Comparison of ENCODE assay signal across 8 cellular contexts in the genomic region with DNA sequence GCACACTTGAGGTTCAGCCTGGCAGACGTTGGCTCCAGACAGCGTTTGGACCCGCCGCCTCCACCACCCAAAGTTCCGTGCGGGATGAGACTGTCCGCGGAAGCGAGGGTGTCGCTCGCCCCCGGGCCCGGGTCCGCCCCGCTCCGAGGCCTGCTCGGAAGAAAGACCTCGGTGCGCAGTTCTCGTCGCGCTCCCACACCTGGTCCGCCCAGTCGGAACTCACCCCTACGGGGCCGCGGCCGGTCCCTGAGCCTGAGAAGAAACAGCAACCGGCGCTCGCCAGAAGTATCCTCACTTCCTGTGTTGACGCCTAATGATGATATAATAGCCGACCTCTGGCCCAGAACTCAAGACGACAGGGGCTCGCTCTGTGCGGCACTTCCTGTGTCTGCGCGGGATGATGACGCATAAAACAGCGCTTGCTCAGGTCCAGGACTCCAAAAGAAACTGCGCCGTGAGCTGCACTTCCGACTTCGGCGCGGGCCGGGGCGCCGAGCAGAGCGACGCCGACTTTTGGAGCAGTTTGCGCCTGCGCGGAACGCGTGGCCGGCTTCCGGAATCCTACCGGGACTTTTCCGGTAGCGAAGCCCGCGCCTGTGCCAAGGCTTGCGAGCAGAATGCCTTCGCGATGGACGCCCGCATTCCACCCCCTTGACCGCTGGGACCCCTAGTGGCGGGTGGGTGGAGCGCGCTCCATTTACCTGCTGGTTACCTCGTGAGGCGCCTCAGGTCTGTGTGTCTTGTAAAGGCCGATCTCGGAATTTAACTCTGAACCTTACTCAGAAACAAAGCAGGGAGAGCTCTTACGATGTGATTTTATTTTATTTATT. TPM values are rescaled to one million over a fixed set of nuclear protein-coding genes. Genes with fewer than 3 reads are reported as not detected.
DNase-seq lines count a peak whose midpoint lies in the region; ATAC-seq and TF ChIP-seq lines count a peak whose summit lies in the region.
"Not testable (repeated sequence)": the region's sequence is repeated elsewhere in the genome, so short reads cannot be mapped to it uniquely, and the experiment has no call there.

Gene CDK11A (minus strand): TSS at position 323 of the 830 bp plus-strand sequence. CDS start 1,539 bp downstream, outside the sequence.

- ATAC-seq in HG02759 (IDR thresholded peaks at IDR 0.05; ENCODE audit: unreplicated experiment) = peak; percentile 98
- ATAC-seq in activated naive CD8-positive, alpha-beta T cell treated with anti-CD3 and anti-CD28 coated beads, Interleukin-2, amount 50 U/mL, for 24 hours = peak; percentile 95

- peak within 1 kb of the TSS; percentile 87 for H3K27ac Mint-ChIP-seq in activated naive CD8-positive, alpha-beta T cell treated with anti-CD3 and anti-CD28 coated beads, Interleukin-2, amount 50 U/mL, for 24 hours
- peak within 1 kb of the TSS; percentile 98 for H3K27ac Mint-ChIP-seq in type B pancreatic cell

- TF ChIP-seq CTCF in GM12872 (IDR thresholded peaks at IDR 0.05; ENCODE audit: insufficient read depth, low read depth, low read length) (peak; percentile 31; the same call in 1 of the 3 replicates), type B pancreatic cell (conservative IDR thresholded peaks at IDR 0.05) (peak; percentile 68)

- DNase-seq in NCI-H1417 treated with DMSO at 0.1 percent for 48 hours (lab: John Stamatoyannopoulos, UW) (peak; percentile 85), SW480 (ENCODE audit: low spot score) (peak; percentile 99), cardiac septum (ENCODE audit: low spot score) (peak; percentile 99), pons (ENCODE audit: low spot score) (peak; percentile 99), type B pancreatic cell (ENCODE audit: extremely low spot score, unreplicated experiment) (peak; percentile 96)
- peak; percentile 92 for DNase-seq in activated naive CD8-positive, alpha-beta T cell treated with anti-CD3 and anti-CD28 coated beads, Interleukin-2, amount 50 U/mL, for 24 hours

- H3K36me3 Mint-ChIP-seq in activated naive CD8-positive, alpha-beta T cell treated with anti-CD3 and anti-CD28 coated beads, Interleukin-2, amount 50 U/mL, for 24 hours (ENCODE audit: low read depth) = peaks cover 20% of the 10 kb centered on the region
- H3K36me3 Mint-ChIP-seq in type B pancreatic cell = not testable (repeated sequence)

- not testable (repeated sequence) for H3K27me3 Mint-ChIP-seq in activated naive CD8-positive, alpha-beta T cell treated with anti-CD3 and anti-CD28 coated beads, Interleukin-2, amount 50 U/mL, for 24 hours; type B pancreatic cell

- intact Hi-C loops in cardiac septum (cut with DNase I) = not testable (repeated sequence)

- H3K4me3 Mint-ChIP-seq in activated naive CD8-positive, alpha-beta T cell treated with anti-CD3 and anti-CD28 coated beads, Interleukin-2, amount 50 U/mL, for 24 hours = peak within 1 kb of the TSS; percentile 83
- peak within 1 kb of the TSS; percentile 95 for H3K4me3 Mint-ChIP-seq in type B pancreatic cell

- H3K4me1 Mint-ChIP-seq in activated naive CD8-positive, alpha-beta T cell treated with anti-CD3 and anti-CD28 coated beads, Interleukin-2, amount 50 U/mL, for 24 hours; type B pancreatic cell (ENCODE audit: unreplicated experiment): not testable (repeated sequence)

- H3K9me3 Mint-ChIP-seq in activated naive CD8-positive, alpha-beta T cell treated with anti-CD3 and anti-CD28 coated beads, Interleukin-2, amount 50 U/mL, for 24 hours; type B pancreatic cell: not testable (repeated sequence)

RNA-seq across cellular contexts. Expression of gene CDK11A, which starts in this region (rescaled TPM):
- 25.8 TPM for total RNA-seq in cardiac septum
- 45.9 and 47.0 TPM in 2 replicates for total RNA-seq in type B pancreatic cell (ENCODE audit: low replicate concordance)

Comparison
In these comparisons a context has a peak if more than half of its experiments do, and no peak if none do; other contexts are left out.
1. Peak in every context shown above with its lines: DNase-seq and ATAC-seq.